Comparison of ENCODE assay signal across 15 cellular contexts in genomic region chr14:50389668-50390441, GRCh38.
"Had no signal": no experiment of that assay in that cellular context is flagged by ENCODE, and none has a peak within 500 bp of the region (broad histone marks: within the 10 kb centered on the region; RNA-seq: fewer than 3 reads in every experiment).

No MANE protein-coding gene starts in this region.

- H3K4me3 Mint-ChIP-seq: activated CD8-positive, alpha-beta T cell treated with anti-CD3 and anti-CD28 coated beads, Interleukin-2, amount 10 ng/mL, durations not matched to agents 7 days and 5 days; memory B cell; neural crest cell; stimulated activated memory B cell treated with anti-CD40 and anti-IgM and Interleukin-4, amounts not matched to agents 10 μg/mL and 1 μg/mL and 100 μg/mL, for 72 hours; WTC11 had no signal

- H3K27me3 ChIP-seq: colonic mucosa, heart left ventricle, right atrium auricular region, tibial nerve had no signal

- H3K36me3 ChIP-seq: colonic mucosa, heart left ventricle, right atrium auricular region had no signal

- H3K9me3 ChIP-seq: colonic mucosa, heart left ventricle, right atrium auricular region, tibial nerve had no signal

- H3K9ac ChIP-seq: parathyroid adenoma had no signal

- H3K27ac Mint-ChIP-seq: activated CD8-positive, alpha-beta T cell treated with anti-CD3 and anti-CD28 coated beads, Interleukin-2, amount 10 ng/mL, durations not matched to agents 7 days and 5 days; memory B cell; stimulated activated memory B cell treated with anti-CD40 and anti-IgM and Interleukin-4, amounts not matched to agents 10 μg/mL and 1 μg/mL and 100 μg/mL, for 72 hours; WTC11 had no signal

- ATAC-seq: activated CD8-positive, alpha-beta T cell treated with anti-CD3 and anti-CD28 coated beads, Interleukin-2, amount 10 ng/mL, durations not matched to agents 7 days and 5 days; heart left ventricle; stimulated activated memory B cell treated with anti-CD40 and anti-IgM and Interleukin-4, amounts not matched to agents 10 μg/mL and 1 μg/mL and 100 μg/mL, for 72 hours; WTC11 had no signal

- H3K4me3 ChIP-seq: colonic mucosa, heart left ventricle, right atrium auricular region, SK-N-MC, tibial nerve had no signal

- H3K27ac ChIP-seq: heart left ventricle, parathyroid adenoma, right atrium auricular region, SK-N-MC, tibial nerve had no signal

- H3K27me3 Mint-ChIP-seq: memory B cell; stimulated activated memory B cell treated with anti-CD40 and anti-IgM and Interleukin-4, amounts not matched to agents 10 μg/mL and 1 μg/mL and 100 μg/mL, for 72 hours had no signal

- H3K9me3 Mint-ChIP-seq: memory B cell; neural crest cell; stimulated activated memory B cell treated with anti-CD40 and anti-IgM and Interleukin-4, amounts not matched to agents 10 μg/mL and 1 μg/mL and 100 μg/mL, for 72 hours; WTC11 had no signal

- H3K4me1 ChIP-seq: colonic mucosa, heart left ventricle, right atrium auricular region had no signal

- H2AFZ ChIP-seq: parathyroid adenoma had no signal

- DNase-seq: activated CD4-positive, alpha-beta T cell treated with anti-CD3 and anti-CD28 coated beads for 48 hours; activated CD8-positive, alpha-beta T cell treated with anti-CD3 and anti-CD28 coated beads, Interleukin-2, amount 10 ng/mL, durations not matched to agents 7 days and 5 days; activated naive CD4-positive, alpha-beta T cell treated with Interleukin-2 at 50 U/mL for 16 hours; colonic mucosa; effector CD4-positive, alpha-beta T cell; foreskin melanocyte; heart left ventricle had no signal

- H3K36me3 Mint-ChIP-seq: memory B cell, WTC11 had no signal
